ENCODE assay signal across 18 cellular contexts in the genomic region with DNA sequence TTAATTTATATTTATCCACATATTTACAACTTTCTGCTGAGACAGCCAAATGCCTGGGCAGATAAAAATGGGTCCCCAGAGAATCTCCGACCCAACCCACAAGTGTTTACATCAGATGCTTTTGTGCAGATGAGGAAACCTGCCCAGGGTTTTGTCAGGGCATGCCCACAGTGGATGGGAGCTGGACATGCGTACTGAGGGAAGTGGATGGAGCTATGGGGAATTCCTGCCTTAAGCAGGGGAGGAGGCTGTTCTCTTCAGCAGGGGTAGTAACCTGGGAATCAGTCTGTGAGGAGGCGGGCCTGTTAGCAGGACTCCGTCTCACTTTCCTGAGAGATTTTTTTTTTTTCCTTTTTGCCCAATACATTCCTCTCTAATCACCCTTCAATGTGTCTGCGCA.
DNase-seq lines count a peak whose midpoint lies in the region; ATAC-seq, FAIRE-seq and TF ChIP-seq lines count a peak whose summit lies in the region.
"Had no signal": no experiment of that assay in that cellular context is flagged by ENCODE, and none has a peak within 500 bp of the region (broad histone marks: within the 10 kb centered on the region; RNA-seq: fewer than 3 reads in every experiment).

No MANE protein-coding gene starts in this region.

- H3K9me1 ChIP-seq in endothelial cell of umbilical vein (replicated peaks; ENCODE audit: control insufficient read depth, extremely low read depth, insufficient read depth, low read length): no peaks in the 10 kb centered on the region

- peaks cover 3% of the 10 kb centered on the region for H3K36me3 Mint-ChIP-seq in activated T-cell treated with anti-CD3 and anti-CD28 coated beads, Interleukin-2, amount 50 U/mL, for 4 hours (ENCODE audit: insufficient read depth)

- ATAC-seq in activated T-cell treated with anti-CD3 and anti-CD28 coated beads, Interleukin-2, amount 50 U/mL, for 4 hours: no peak

- no peak overlapping the region for H2AFZ ChIP-seq in endothelial cell of umbilical vein (ENCODE audit: low read depth, low read length)

- FAIRE-seq in endothelial cell of umbilical vein (lab: Jason Lieb, UNC): no peak

- dilution Hi-C loops in endothelial cell of umbilical vein (cut with MboI; ENCODE audit: extremely low pct_ligation_motif_present, low sequenced_read_pairs): no loop called here

- DNase-seq in AG10803 (ENCODE audit: low read depth) (peak; percentile 52), KBM-7 (peak; percentile 16), endothelial cell of umbilical vein (ENCODE audit: low read depth, low spot score) (peak; percentile 8), lung microvascular endothelial cell (ENCODE audit: low read depth in 2 of 2) (peak; percentile 2 to 4), germinal center (ENCODE audit: low spot score) (no peak), NCI-H1092 (lab: John Stamatoyannopoulos, UW) (no peak), SW 1271 (lab: John Stamatoyannopoulos, UW) (no peak)
- no peak for DNase-seq in activated T-cell treated with anti-CD3 and anti-CD28 coated beads, Interleukin-2, amount 50 U/mL, for 4 hours
- DNase-seq: activated CD4-positive, alpha-beta T cell treated with anti-CD3 and anti-CD28 coated beads for 1 hour; cerebellar nuclear complex; COR-L47; MM.1S; NCI-H2081; SHP77 treated with DMSO at 0.1 percent for 48 hours; stimulated activated CD4-positive, alpha-beta T cell treated with anti-CD3 and anti-CD28 coated beads, Interleukin-2, amount 100 ng/mL, for 24 hours; testis had no signal

- H3K4me2 ChIP-seq in endothelial cell of umbilical vein (ENCODE audit: insufficient read depth, low read length): no peak overlapping the region

- H3K9me3 Mint-ChIP-seq in activated T-cell treated with anti-CD3 and anti-CD28 coated beads, Interleukin-2, amount 50 U/mL, for 4 hours: no peaks in the 10 kb centered on the region

- no peaks in the 10 kb centered on the region for H4K20me1 ChIP-seq in endothelial cell of umbilical vein (replicated peaks; ENCODE audit: control insufficient read depth, extremely low read depth, insufficient read depth, low read length)

- H3K9me3 ChIP-seq in endothelial cell of umbilical vein (replicated peaks; ENCODE audit: control insufficient read depth, insufficient read depth, low read length): no peaks in the 10 kb centered on the region
- H3K9me3 ChIP-seq: right atrium auricular region, testis had no signal

- no peak overlapping the region for H3K4me3 ChIP-seq in AG10803 (ENCODE audit: low read length)
- H3K4me3 ChIP-seq in endothelial cell of umbilical vein (replicated peaks in 1 of 3; ENCODE audit: insufficient read depth in 1 of 3, low read depth in 1 of 3, low read length in 3 of 3): no peak overlapping the region
- H3K4me3 ChIP-seq: right atrium auricular region, testis had no signal

- no peak overlapping the region for H3K4me3 Mint-ChIP-seq in activated T-cell treated with anti-CD3 and anti-CD28 coated beads, Interleukin-2, amount 50 U/mL, for 4 hours
- H3K4me3 Mint-ChIP-seq: activated naive CD8-positive, alpha-beta T cell had no signal

- no peaks in the 10 kb centered on the region for H3K27me3 ChIP-seq in endothelial cell of umbilical vein (ENCODE audit: control insufficient read depth in 2 of 2, insufficient read depth in 2 of 2, low read length in 2 of 2)
- H3K27me3 ChIP-seq: right atrium auricular region, testis had no signal

- no peaks in the 10 kb centered on the region for H3K4me1 Mint-ChIP-seq in activated T-cell treated with anti-CD3 and anti-CD28 coated beads, Interleukin-2, amount 50 U/mL, for 4 hours (ENCODE audit: low read depth)

- intact Hi-C loops in endothelial cell of umbilical vein (cut with micrococcal nuclease): no loop called here

- TF ChIP-seq CTCF in AG10803 (conservative IDR thresholded peaks at IDR 0.05; ENCODE audit: low read length) (no peak), endothelial cell of umbilical vein (IDR thresholded peaks at IDR 0.05; ENCODE audit: extremely low read depth in 1 of 2, insufficient read depth in 1 of 2, low read depth in 1 of 2, low read length in 2 of 2) (no peak)

- TF ChIP-seq POLR2A in endothelial cell of umbilical vein (IDR thresholded peaks at IDR 0.05; ENCODE audit: low read depth, low read length): no peak

- POLR2A ChIA-PET in endothelial cell of umbilical vein (lab: Charles Lee): no interaction called here

- H3K4me1 ChIP-seq in endothelial cell of umbilical vein (ENCODE audit: control insufficient read depth, extremely low read depth, insufficient read depth, low read length): no peaks in the 10 kb centered on the region
- H3K4me1 ChIP-seq: right atrium auricular region, testis had no signal

- H3K36me3 ChIP-seq in endothelial cell of umbilical vein (ENCODE audit: control insufficient read depth in 2 of 2, extremely low read depth in 1 of 2, insufficient read depth in 2 of 2, low read length in 2 of 2): no peaks in the 10 kb centered on the region
- H3K36me3 ChIP-seq: right atrium auricular region had no signal

- no peak overlapping the region for H3K27ac ChIP-seq in endothelial cell of umbilical vein (ENCODE audit: insufficient read depth, low read depth, low read length)
- H3K27ac ChIP-seq: right atrium auricular region, testis had no signal

- no TSS peak for BruUV-seq in endothelial cell of umbilical vein (replicated peaks; lab: Mats Ljungman, UMichigan)

- H3K79me2 ChIP-seq in endothelial cell of umbilical vein (ENCODE audit: control insufficient read depth, insufficient read depth, low read length): no peaks in the 10 kb centered on the region

- no peaks in the 10 kb centered on the region for H3K27me3 Mint-ChIP-seq in activated T-cell treated with anti-CD3 and anti-CD28 coated beads, Interleukin-2, amount 50 U/mL, for 4 hours (ENCODE audit: low read depth)
- H3K27me3 Mint-ChIP-seq: activated naive CD8-positive, alpha-beta T cell had no signal

- H3K9ac ChIP-seq in endothelial cell of umbilical vein (replicated peaks; ENCODE audit: extremely low read depth, insufficient read depth, low read length): no peak overlapping the region

- in situ Hi-C loops in KBM-7 (cut with MboI; ENCODE audit: low pct_unique_long_range_greater_than_20kb, low sequenced_read_pairs): no loop called here

- CTCF ChIA-PET in endothelial cell of umbilical vein (lab: Charles Lee): interaction anchor here (2.0 kb wide), 1 partner anchor 10 kb away, joined by 4 read pairs; no protein-coding TSS in a partner anchor

TF ChIP-seq in endothelial cell of umbilical vein, 7 proteins besides CTCF, POLR2A, EP300 and RAD21:
- TF ChIP-seq POLR2AphosphoS5 (IDR thresholded peaks at IDR 0.05; ENCODE audit: insufficient read depth, low read depth, low read length): no peak
- no peak for TF ChIP-seq GATA2 (IDR thresholded peaks at IDR 0.05; ENCODE audit: insufficient read depth, insufficient read length, low read depth, low read length)
- no peak for TF ChIP-seq MYC (IDR thresholded peaks at IDR 0.05; ENCODE audit: low read depth, low read length)
- TF ChIP-seq EZH2 (IDR thresholded peaks at IDR 0.05; ENCODE audit: borderline replicate concordance, low read depth, low read length, severe bottlenecking): no peak
- TF ChIP-seq, protein P1, sequence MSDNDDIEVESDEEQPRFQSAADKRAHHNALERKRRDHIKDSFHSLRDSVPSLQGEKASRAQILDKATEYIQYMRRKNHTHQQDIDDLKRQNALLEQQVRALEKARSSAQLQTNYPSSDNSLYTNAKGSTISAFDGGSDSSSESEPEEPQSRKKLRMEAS (IDR thresholded peaks at IDR 0.05; ENCODE audit: insufficient read depth, insufficient read length): no peak

Comparison
In these comparisons a context has a peak if more than half of its experiments do, and no peak if none do; other contexts are left out.
1. DNase-seq: peak in AG10803 (single experiment), KBM-7 (single experiment), endothelial cell of umbilical vein (single experiment) and lung microvascular endothelial cell (2 of 2); none in germinal center (single experiment), NCI-H1092 (single experiment), activated T-cell treated with anti-CD3 and anti-CD28 coated beads, Interleukin-2, amount 50 U/mL, for 4 hours (single experiment) and SW 1271 (0 of 2).